11 cellular contexts compared by ENCODE assay signal in the genomic region with DNA sequence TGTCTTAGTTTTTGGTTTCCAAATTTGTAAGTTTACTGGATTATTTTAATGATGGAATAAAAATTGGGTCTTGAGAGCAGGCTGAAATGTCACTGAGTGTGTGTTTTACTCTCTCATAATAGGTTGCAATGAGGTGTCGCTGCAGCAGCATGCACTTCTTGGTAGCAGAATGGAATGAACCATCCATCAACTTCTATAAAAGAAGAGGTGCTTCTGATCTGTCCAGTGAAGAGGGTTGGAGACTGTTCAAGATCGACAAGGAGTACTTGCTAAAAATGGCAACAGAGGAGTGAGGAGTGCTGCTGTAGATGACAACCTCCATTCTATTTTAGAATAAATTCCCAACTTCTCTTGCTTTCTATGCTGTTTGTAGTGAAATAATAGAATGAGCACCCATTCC. TPM values are rescaled to one million over a fixed set of nuclear protein-coding genes. Genes with fewer than 3 reads are reported as not detected.
A peak's percentile ranks its signal among the peaks of the same experiment; 100 is the strongest.
DNase-seq lines count a peak whose midpoint lies in the region; ATAC-seq and TF ChIP-seq lines count a peak whose summit lies in the region.
"Had no signal": no experiment of that assay in that cellular context is flagged by ENCODE, and none has a peak within 500 bp of the region (broad histone marks: within the 10 kb centered on the region; RNA-seq: fewer than 3 reads in every experiment).

No MANE protein-coding gene starts in this region.

- H3K4me1 Mint-ChIP-seq in activated CD4-positive, alpha-beta memory T cell treated with anti-CD3 and anti-CD28 coated beads, Interleukin-2, amount 10 ng/mL, durations not matched to agents 7 days and 5 days = peaks cover 37% of the 10 kb centered on the region

- no peak for DNase-seq in activated CD4-positive, alpha-beta memory T cell treated with anti-CD3 and anti-CD28 coated beads, Interleukin-2, amount 10 ng/mL, durations not matched to agents 7 days and 5 days
- DNase-seq in erythroblast (lab: John Stamatoyannopoulos, UW) = no peak
- no peak for DNase-seq in midbrain (lab: John Stamatoyannopoulos, UW)
- no peak for DNase-seq in NCI-H446 (lab: John Stamatoyannopoulos, UW)
- DNase-seq: central memory CD4-positive, alpha-beta T cell; NCI-H748 treated with DMSO at 0.1 percent for 48 hours; WERI-Rb-1 had no signal

- H3K4me3 ChIP-seq in GM08714 (ENCODE audit: low read length) = peak overlapping the region; percentile 87; the same call in 1 of the 2 replicates
- H3K4me3 ChIP-seq in gastroesophageal sphincter = peak overlapping the region; percentile 74 to 81
- peak overlapping the region; percentile 57 for H3K4me3 ChIP-seq in parathyroid adenoma (ENCODE audit: low read depth, low read length)

- TF ChIP-seq EP300 in gastroesophageal sphincter (IDR thresholded peaks at IDR 0.05) = no peak

- H3K9me3 ChIP-seq in gastroesophageal sphincter = no peaks in the 10 kb centered on the region
- H3K9me3 ChIP-seq in parathyroid adenoma (ENCODE audit: control insufficient read depth, low read length) = no peaks in the 10 kb centered on the region

- no peak overlapping the region for H3K27ac Mint-ChIP-seq in activated CD4-positive, alpha-beta memory T cell treated with anti-CD3 and anti-CD28 coated beads, Interleukin-2, amount 10 ng/mL, durations not matched to agents 7 days and 5 days

- TF ChIP-seq POLR2A in gastroesophageal sphincter (IDR thresholded peaks at IDR 0.05) (no peak), erythroblast (IDR thresholded peaks at IDR 0.05; ENCODE audit: low read length) (no peak)

- no peak overlapping the region for H2AFZ ChIP-seq in parathyroid adenoma

- no peaks in the 10 kb centered on the region for H3K27me3 Mint-ChIP-seq in activated CD4-positive, alpha-beta memory T cell treated with anti-CD3 and anti-CD28 coated beads, Interleukin-2, amount 10 ng/mL, durations not matched to agents 7 days and 5 days

- H3K79me2 ChIP-seq in parathyroid adenoma = no peaks in the 10 kb centered on the region

- H3K36me3 ChIP-seq in gastroesophageal sphincter = peaks cover 0 to 9% of the 10 kb centered on the region in 2 donors
- no peaks in the 10 kb centered on the region for H3K36me3 ChIP-seq in parathyroid adenoma (ENCODE audit: control insufficient read depth, insufficient read depth, low read length)
- H3K36me3 ChIP-seq: WERI-Rb-1 had no signal

- TF ChIP-seq CTCF in gastroesophageal sphincter (IDR thresholded peaks at IDR 0.05) (no peak), parathyroid adenoma (IDR thresholded peaks at IDR 0.05) (no peak)

- peak overlapping the region in 3 of 4 donors; percentile 81 to 94 (median 94) for H3K27ac ChIP-seq in gastroesophageal sphincter
- H3K27ac ChIP-seq in parathyroid adenoma = no peak overlapping the region
- H3K27ac ChIP-seq: WERI-Rb-1 had no signal

- no peak for ATAC-seq in gastroesophageal sphincter
- ATAC-seq in HG02938 (IDR thresholded peaks at IDR 0.05; ENCODE audit: unreplicated experiment) = no peak

- WGBS in gastroesophageal sphincter (ENCODE audit: low coverage in 1 of 2), 2 donors = 36 to 60% methylated on average over 1 to 2 of the region's 2 CpGs

- CTCF ChIA-PET in activated CD4-positive, alpha-beta memory T cell treated with anti-CD3 and anti-CD28 coated beads, Interleukin-2, amount 10 ng/mL, durations not matched to agents 7 days and 5 days (lab: Charles Lee) = no interaction called here

- POLR2A ChIA-PET in activated CD4-positive, alpha-beta memory T cell treated with anti-CD3 and anti-CD28 coated beads, Interleukin-2, amount 10 ng/mL, durations not matched to agents 7 days and 5 days (lab: Charles Lee) = no interaction called here

- peaks cover 25% of the 10 kb centered on the region for H3K36me3 Mint-ChIP-seq in activated CD4-positive, alpha-beta memory T cell treated with anti-CD3 and anti-CD28 coated beads, Interleukin-2, amount 10 ng/mL, durations not matched to agents 7 days and 5 days (ENCODE audit: low read depth)

- peak overlapping the region; percentile 90 for H3K4me3 Mint-ChIP-seq in activated CD4-positive, alpha-beta memory T cell treated with anti-CD3 and anti-CD28 coated beads, Interleukin-2, amount 10 ng/mL, durations not matched to agents 7 days and 5 days

- H3K27me3 ChIP-seq in gastroesophageal sphincter (no peaks in the 10 kb centered on the region), parathyroid adenoma (ENCODE audit: control insufficient read depth, insufficient read depth, low read length) (no peaks in the 10 kb centered on the region)

- H3K9ac ChIP-seq in parathyroid adenoma = no peak overlapping the region

- H3K9me3 Mint-ChIP-seq in activated CD4-positive, alpha-beta memory T cell treated with anti-CD3 and anti-CD28 coated beads, Interleukin-2, amount 10 ng/mL, durations not matched to agents 7 days and 5 days = no peaks in the 10 kb centered on the region

- peak overlapping the region; percentile 67 for H3K4me2 ChIP-seq in parathyroid adenoma (ENCODE audit: low read length)

- H3K4me1 ChIP-seq in gastroesophageal sphincter = peaks cover 0 to 26% (median 0%) of the 10 kb centered on the region in 3 donors
- no peaks in the 10 kb centered on the region for H3K4me1 ChIP-seq in parathyroid adenoma

RNA-seq across cellular contexts. Expression of gene SAT1, which starts 2.6 kb away (rescaled TPM):
- 100 to 1,000 TPM; 205 to 218 TPM for total RNA-seq in activated CD4-positive, alpha-beta memory T cell treated with anti-CD3 and anti-CD28 coated beads, Interleukin-2, amount 10 ng/mL, durations not matched to agents 7 days and 5 days
- 100 to 1,000 TPM; 167 to 405 (median 277) TPM for total RNA-seq in gastroesophageal sphincter

RNA-seq across cellular contexts. Expression of gene ACOT9, which starts 42.5 kb away (rescaled TPM):
- total RNA-seq in activated CD4-positive, alpha-beta memory T cell treated with anti-CD3 and anti-CD28 coated beads, Interleukin-2, amount 10 ng/mL, durations not matched to agents 7 days and 5 days = 10 to 100 TPM; 37.3 to 39.5 TPM
- total RNA-seq in gastroesophageal sphincter = 10 to 100 TPM; 48.7 to 70.7 (median 57.7) TPM
